ENCODE assay signal across 24 cellular contexts in genomic region chr5:19492861-19493260, GRCh38.
"Had no signal": no experiment of that assay in that cellular context is flagged by ENCODE, and none has a peak within 500 bp of the region (broad histone marks: within the 10 kb centered on the region; RNA-seq: fewer than 3 reads in every experiment).

No MANE protein-coding gene starts in this region.

- H3K4me3 Mint-ChIP-seq: activated CD4-positive, alpha-beta T cell treated with anti-CD3 and anti-CD28 coated beads, Interleukin-2, amount 10 ng/mL, durations not matched to agents 24 days and 14 days; activated T-cell treated with anti-CD3 and anti-CD28 coated beads, Interleukin-2, amount 50 U/mL, for 72 hours; natural killer cell treated with Interleukin-12 subunit alpha and Interleukin-12 subunit beta and Interleukin-15 and Interleukin-18, amount 100 ng/mL, for 72 hours; T-helper 2 cell treated with Interferon-gamma antibody and Interleukin-4, amounts not matched to agents 5 μg/mL and 100 μg/mL, for 36 hours had no signal

- H3K27me3 Mint-ChIP-seq: activated CD4-positive, alpha-beta T cell treated with anti-CD3 and anti-CD28 coated beads, Interleukin-2, amount 10 ng/mL, durations not matched to agents 24 days and 14 days; natural killer cell treated with Interleukin-12 subunit alpha and Interleukin-12 subunit beta and Interleukin-15 and Interleukin-18, amount 100 ng/mL, for 72 hours had no signal

- H3K27ac ChIP-seq: brain microvascular endothelial cell, gastrocnemius medialis, right atrium auricular region, skin epidermis, suprapubic skin, upper lobe of left lung had no signal

- H3K9me3 ChIP-seq: gastrocnemius medialis, right atrium auricular region, suprapubic skin, upper lobe of left lung had no signal

- H3K27ac Mint-ChIP-seq: activated CD4-positive, alpha-beta T cell treated with anti-CD3 and anti-CD28 coated beads, Interleukin-2, amount 10 ng/mL, durations not matched to agents 24 days and 14 days; activated naive CD4-positive, alpha-beta T cell treated with anti-CD3 and anti-CD28 coated beads, Interleukin-2, amount 50 U/mL, for 72 hours; activated T-cell treated with anti-CD3 and anti-CD28 coated beads, Interleukin-2, amount 50 U/mL, for 72 hours; natural killer cell treated with Interleukin-12 subunit alpha and Interleukin-12 subunit beta and Interleukin-15 and Interleukin-18, amount 100 ng/mL, for 72 hours; T-helper 2 cell treated with Interferon-gamma antibody and Interleukin-4, amounts not matched to agents 5 μg/mL and 100 μg/mL, for 36 hours had no signal

- H3K4me1 Mint-ChIP-seq: activated CD4-positive, alpha-beta T cell treated with anti-CD3 and anti-CD28 coated beads, Interleukin-2, amount 10 ng/mL, durations not matched to agents 24 days and 14 days had no signal

- H3K9me3 Mint-ChIP-seq: activated CD4-positive, alpha-beta T cell treated with anti-CD3 and anti-CD28 coated beads, Interleukin-2, amount 10 ng/mL, durations not matched to agents 24 days and 14 days had no signal

- H3K27me3 ChIP-seq: brain microvascular endothelial cell, gastrocnemius medialis, right atrium auricular region, suprapubic skin, upper lobe of left lung had no signal

- H3K4me1 ChIP-seq: gastrocnemius medialis, right atrium auricular region, suprapubic skin, upper lobe of left lung had no signal

- H3K36me3 ChIP-seq: brain microvascular endothelial cell, gastrocnemius medialis, right atrium auricular region, suprapubic skin, upper lobe of left lung had no signal

- ATAC-seq: activated naive CD4-positive, alpha-beta T cell treated with anti-CD3 and anti-CD28 coated beads, Interleukin-2, amount 50 U/mL, for 72 hours; activated T-cell treated with anti-CD3 and anti-CD28 coated beads, Interleukin-2, amount 50 U/mL, for 72 hours; gastrocnemius medialis; left ventricle myocardium superior; natural killer cell treated with Interleukin-12 subunit alpha and Interleukin-12 subunit beta and Interleukin-15 and Interleukin-18, amount 100 ng/mL, for 72 hours; stimulated activated naive CD8-positive, alpha-beta T cell treated with anti-CD3 and anti-CD28 coated beads, Interleukin-15, Interleukin-2, amounts not matched to agents 100 U/mL and 50 U/mL, for 24 hours had no signal

- H3K36me3 Mint-ChIP-seq: activated naive CD4-positive, alpha-beta T cell treated with anti-CD3 and anti-CD28 coated beads, Interleukin-2, amount 50 U/mL, for 72 hours had no signal

- H3K4me3 ChIP-seq: gastrocnemius medialis, right atrium auricular region, skin epidermis, suprapubic skin, upper lobe of left lung had no signal

- DNase-seq: activated CD4-positive, alpha-beta T cell treated with anti-CD3 and anti-CD28 coated beads, Interleukin-2, amount 10 ng/mL, durations not matched to agents 24 days and 14 days; activated CD4-positive, CD25-positive, alpha-beta regulatory T cell; activated CD8-positive, alpha-beta memory T cell treated with anti-CD3 and anti-CD28 coated beads, Interleukin-2, amount 50 U/mL, for 48 hours; activated gamma-delta T cell; activated T-cell treated with anti-CD3 and anti-CD28 coated beads, Interleukin-2, amount 50 U/mL, for 72 hours; amniotic stem cell; brain microvascular endothelial cell; cerebellar nuclear complex; effector CD8-positive, alpha-beta T cell; gastrocnemius medialis; kidney; left ventricle myocardium superior; mesenchymal stem cell; nucleus accumbens; posterior cingulate gyrus; stimulated activated CD4-positive, alpha-beta T cell treated with anti-CD3 and anti-CD28 coated beads, Interleukin-4, amount 100 ng/mL, for 24 hours; stimulated activated naive CD8-positive, alpha-beta T cell treated with anti-CD3 and anti-CD28 coated beads, Interleukin-15, Interleukin-2, amounts not matched to agents 100 U/mL and 50 U/mL, for 24 hours; upper lobe of left lung had no signal
